ENCODE assay signal across 1 cellular context in genomic region chr15:53589526-53590057, GRCh38.
TF ChIP-seq lines count a peak whose summit lies in the region.

No MANE protein-coding gene starts in this region.

TF ChIP-seq in A549, 52 proteins besides CTCF, POLR2A, EP300 and RAD21 (continued from another document):
- no peak for TF ChIP-seq E2F6 (IDR thresholded peaks at IDR 0.05; ENCODE audit: borderline replicate concordance, low read depth)
- TF ChIP-seq ZFP36 (IDR thresholded peaks at IDR 0.05; ENCODE audit: borderline replicate concordance, partially characterized antibody) = no peak
- TF ChIP-seq RARB (CRISPR knock-in tag; IDR thresholded peaks at IDR 0.05) = no peak
- 0 out of 3 replicates have a peak, but pooled peaks have one; percentile 16 for TF ChIP-seq SMC3 (IDR thresholded peaks at IDR 0.05)
- no peak for TF ChIP-seq FOSL2 (IDR thresholded peaks at IDR 0.05)
- 0 out of 2 replicates have a peak, but pooled peaks have one; percentile 4 for TF ChIP-seq FOSL2 (CRISPR knock-in tag; IDR thresholded peaks at IDR 0.05)
- no peak for TF ChIP-seq BHLHE40 (IDR thresholded peaks at IDR 0.05; ENCODE audit: low read depth, low read length)
